Comparison of ENCODE assay signal across 8 cellular contexts in the genomic region with DNA sequence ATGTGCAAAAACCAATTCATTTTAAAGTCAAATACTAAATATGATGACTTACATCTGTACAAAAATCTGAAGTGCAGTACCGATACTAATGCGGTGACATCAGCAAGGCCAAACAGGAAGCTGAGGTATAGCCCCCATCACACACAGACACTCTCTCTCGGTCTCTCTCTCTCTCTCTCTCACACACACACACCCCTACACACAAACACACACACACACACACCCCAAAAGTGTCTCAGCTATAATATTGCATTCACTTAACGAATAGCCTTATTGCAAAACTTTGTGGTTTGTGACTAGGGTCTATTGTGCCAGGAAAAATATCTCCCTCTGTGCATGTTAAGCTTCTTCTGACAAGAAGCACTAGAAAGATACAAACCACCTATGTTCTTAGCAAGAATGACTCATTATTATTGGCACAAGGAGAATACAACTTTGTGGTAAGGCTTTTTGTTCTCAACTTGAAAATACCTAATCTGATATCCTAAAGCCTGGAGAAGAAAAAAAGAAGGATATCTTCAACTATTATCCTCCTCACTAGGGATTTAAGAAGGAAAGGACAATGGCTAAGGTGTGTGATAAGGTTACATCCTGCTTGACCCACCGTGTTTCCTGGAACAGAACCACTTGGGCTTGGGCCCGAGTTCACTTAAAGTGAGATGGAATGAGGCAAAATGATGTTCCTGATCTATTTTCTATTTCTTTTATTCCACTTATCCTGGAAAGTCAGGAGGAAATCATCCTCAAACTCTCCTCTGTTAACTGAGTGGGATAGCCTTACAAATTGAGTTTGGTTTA.
A peak's percentile ranks its signal among the peaks of the same experiment; 100 is the strongest.
DNase-seq lines count a peak whose midpoint lies in the region; ATAC-seq and TF ChIP-seq lines count a peak whose summit lies in the region.

No MANE protein-coding gene starts in this region.

- H3K27ac ChIP-seq in IMR-90 (ENCODE audit: insufficient read depth, low read length), result peak overlapping the region; percentile 75; the same call in 1 of the 2 replicates
- no peak overlapping the region for H3K27ac ChIP-seq in colonic mucosa

- peak overlapping the region; percentile 7 for H2BK5ac ChIP-seq in IMR-90 (ENCODE audit: low read depth, low read length, poor library complexity, severe bottlenecking)

- peak overlapping the region; percentile 55; the same call in 1 of the 2 replicates for H3K4me2 ChIP-seq in IMR-90 (ENCODE audit: low read depth, low read length)

- peak overlapping the region; percentile 76 for H2AK5ac ChIP-seq in IMR-90 (ENCODE audit: low read depth, low read length)

- no peak overlapping the region for H3K23ac ChIP-seq in IMR-90 (ENCODE audit: low read depth, low read length)

- H3K18ac ChIP-seq in IMR-90 (ENCODE audit: low read depth, low read length), result peak overlapping the region; percentile 76

- ATAC-seq in GM21423 (IDR thresholded peaks at IDR 0.05; ENCODE audit: unreplicated experiment) (peak; percentile 95), IMR-90 (ENCODE audit: low read depth) (peak; percentile 85)

- H3K27me3 ChIP-seq in IMR-90 (ENCODE audit: control insufficient read depth, insufficient read depth, low read length) (no peaks in the 10 kb centered on the region), colonic mucosa (no peaks in the 10 kb centered on the region)

- BruUV-seq in IMR-90 (replicated peaks; lab: Mats Ljungman, UMichigan), result no TSS peak

- DNase-seq in COLO829 (ENCODE audit: low spot score) (peak; percentile 75), IMR-90 (peak; percentile 96), foreskin melanocyte (peak; percentile 33), DMS153 treated with DMSO at 0.1 percent for 48 hours (lab: John Stamatoyannopoulos, UW; ENCODE audit: unreplicated experiment) (no peak), colonic mucosa (no peak)
- peak; percentile 42 for DNase-seq in activated CD8-positive, alpha-beta memory T cell treated with anti-CD3 and anti-CD28 coated beads, Interleukin-2, amount 50 U/mL, for 24 hours (ENCODE audit: extremely low read depth)
- peak; percentile 25 to 32 for DNase-seq in stimulated activated CD8-positive, alpha-beta memory T cell treated with anti-CD3 and anti-CD28 coated beads, Interleukin-4, amount 100 ng/mL, for 4 hours (ENCODE audit: low read depth in 2 of 2, low spot score in 1 of 2)

- no peaks in the 10 kb centered on the region for H3K9me3 ChIP-seq in IMR-90 (ENCODE audit: control insufficient read depth, insufficient read depth, low read length)
- no peaks in the 10 kb centered on the region for H3K9me3 ChIP-seq in colonic mucosa

- CTCF ChIA-PET in IMR-90 (lab: Yijun Ruan, JAX), result interaction anchor here (0.5 kb wide), 1 partner anchor 10 kb away, joined by 3 read pairs; no protein-coding TSS in a partner anchor

- POLR2A ChIA-PET in IMR-90 (lab: Charles Lee; ENCODE audit: unreplicated experiment), result no interaction called here

- TF ChIP-seq RAD21 in IMR-90 (IDR thresholded peaks at IDR 0.05; ENCODE audit: low read length), result no peak

- H2AFZ ChIP-seq in IMR-90 (replicated peaks; ENCODE audit: low read length, poor library complexity), result no peak overlapping the region

- H3K4me3 ChIP-seq in IMR-90 (ENCODE audit: insufficient read depth, low read depth, low read length) (no peak overlapping the region), colonic mucosa (no peak overlapping the region)

- H4K8ac ChIP-seq in IMR-90 (ENCODE audit: low read depth in 2 of 2, low read length in 2 of 2), result peak overlapping the region in 1 of 2 experiments; percentile 33; a peak in 1 of 4 replicates

- peak overlapping the region; percentile 13; the same call in 1 of the 3 replicates for H2BK15ac ChIP-seq in IMR-90 (ENCODE audit: low read depth, low read length)

- no peak overlapping the region for H3K14ac ChIP-seq in IMR-90 (replicated peaks; ENCODE audit: low read depth, low read length)

- no peak overlapping the region for H4K91ac ChIP-seq in IMR-90 (ENCODE audit: insufficient read depth, low read depth, low read length)

- H3K79me1 ChIP-seq in IMR-90 (ENCODE audit: low read depth in 1 of 2, low read length in 2 of 2), result no peaks in the 10 kb centered on the region

- peak overlapping the region; percentile 2; the same call in 1 of the 2 replicates for H2BK120ac ChIP-seq in IMR-90 (ENCODE audit: low read depth, low read length)

- no CpG with 5 or more reads among the region's 6 CpGs for WGBS in IMR-90 (ENCODE audit: extremely low coverage in 2 of 2, insufficient read length in 1 of 2), 2 experiments

- 0 out of 2 replicates have a peak overlapping the region, but pooled peaks have one; percentile 77 for H4K5ac ChIP-seq in IMR-90 (ENCODE audit: low read depth, low read length)

- intact Hi-C loops in IMR-90 (cut with micrococcal nuclease) (no loop called here), colonic mucosa (cut with DNase I) (no loop called here)

- dilution Hi-C loops in IMR-90 (cut with HindIII; ENCODE audit: low sequenced_read_pairs, unreplicated experiment), result no loop called here

- no peak overlapping the region for H3K9ac ChIP-seq in IMR-90 (ENCODE audit: low read depth, low read length)
- no peak overlapping the region for H3K9ac ChIP-seq in colonic mucosa (ENCODE audit: low read depth in 2 of 2, low read length in 2 of 2)

- H3K9me1 ChIP-seq in IMR-90 (ENCODE audit: insufficient read depth, low read length), result 0 out of 2 replicates have a peak, but pooled peaks cover 6% of the 10 kb centered on the region

- H3K36me3 ChIP-seq in IMR-90 (ENCODE audit: control insufficient read depth, insufficient read depth, low read length) (no peaks in the 10 kb centered on the region), colonic mucosa (no peaks in the 10 kb centered on the region)

- in situ Hi-C loops in IMR-90 (cut with MboI; ENCODE audit: low sequenced_read_pairs), result no loop called here

- H3K4me1 ChIP-seq in IMR-90 (ENCODE audit: control insufficient read depth, insufficient read depth, low read length) (peaks cover 5% of the 10 kb centered on the region), colonic mucosa (no peaks in the 10 kb centered on the region)

- H3K56ac ChIP-seq in IMR-90 (ENCODE audit: extremely low read depth, insufficient read depth, low read length), result no peak overlapping the region

- no peaks in the 10 kb centered on the region; the same call in 1 of the 2 replicates for H4K20me1 ChIP-seq in IMR-90 (ENCODE audit: insufficient read depth, low read length)

- H2BK20ac ChIP-seq in IMR-90 (ENCODE audit: low read depth, low read length), result peak overlapping the region; percentile 40; the same call in 1 of the 2 replicates

- no peak for TF ChIP-seq CTCF in IMR-90 (conservative IDR thresholded peaks at IDR 0.05; ENCODE audit: low read depth, low read length)
- TF ChIP-seq CTCF in colonic mucosa (IDR thresholded peaks at IDR 0.05), result no peak

- peak overlapping the region; percentile 30; the same call in 1 of the 2 replicates for H3K4ac ChIP-seq in IMR-90 (ENCODE audit: low read depth, low read length)

- TF ChIP-seq POLR2A in IMR-90 (IDR thresholded peaks at IDR 0.05; ENCODE audit: low read depth, low read length), result no peak

- no peak overlapping the region for H2AK9ac ChIP-seq in IMR-90 (replicated peaks; ENCODE audit: low read depth, low read length, poor library complexity)

TF ChIP-seq in IMR-90, 13 proteins besides CTCF, POLR2A, EP300 and RAD21:
- TF ChIP-seq CEBPB (IDR thresholded peaks at IDR 0.05; ENCODE audit: low read depth, low read length) (peak; percentile 97), FOS (IDR thresholded peaks at IDR 0.05; ENCODE audit: low read depth, low read length) (peak; percentile 59; the same call in 1 of the 2 replicates), RCOR1 (IDR thresholded peaks at IDR 0.05; ENCODE audit: insufficient replicate concordance, low read length) (peak; percentile 10), BHLHE40 (IDR thresholded peaks at IDR 0.05; ENCODE audit: low read depth, low read length) (peak; percentile 33; the same call in 1 of the 2 replicates), MAFK (IDR thresholded peaks at IDR 0.05; ENCODE audit: low read depth, low read length) (0 out of 2 replicates have a peak, but pooled peaks have one; percentile 23), MXI1 (IDR thresholded peaks at IDR 0.05; ENCODE audit: borderline replicate concordance, low read depth, low read length) (no peak), RFX5 (IDR thresholded peaks at IDR 0.05; ENCODE audit: low read depth, low read length) (no peak), CHD1 (IDR thresholded peaks at IDR 0.05; ENCODE audit: low read depth, low read length) (no peak), NFE2L2 (IDR thresholded peaks at IDR 0.05; ENCODE audit: low read depth, low read length) (no peak), SMC3 (IDR thresholded peaks at IDR 0.05; ENCODE audit: low read depth, low read length) (no peak), MAZ (IDR thresholded peaks at IDR 0.05; ENCODE audit: borderline replicate concordance, low read depth, low read length) (no peak)
- TF ChIP-seq, protein P1, sequence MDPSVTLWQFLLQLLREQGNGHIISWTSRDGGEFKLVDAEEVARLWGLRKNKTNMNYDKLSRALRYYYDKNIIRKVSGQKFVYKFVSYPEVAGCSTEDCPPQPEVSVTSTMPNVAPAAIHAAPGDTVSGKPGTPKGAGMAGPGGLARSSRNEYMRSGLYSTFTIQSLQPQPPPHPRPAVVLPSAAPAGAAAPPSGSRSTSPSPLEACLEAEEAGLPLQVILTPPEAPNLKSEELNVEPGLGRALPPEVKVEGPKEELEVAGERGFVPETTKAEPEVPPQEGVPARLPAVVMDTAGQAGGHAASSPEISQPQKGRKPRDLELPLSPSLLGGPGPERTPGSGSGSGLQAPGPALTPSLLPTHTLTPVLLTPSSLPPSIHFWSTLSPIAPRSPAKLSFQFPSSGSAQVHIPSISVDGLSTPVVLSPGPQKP (IDR thresholded peaks at IDR 0.05; ENCODE audit: borderline replicate concordance, low read depth, low read length), result no peak
- TF ChIP-seq, protein P2, sequence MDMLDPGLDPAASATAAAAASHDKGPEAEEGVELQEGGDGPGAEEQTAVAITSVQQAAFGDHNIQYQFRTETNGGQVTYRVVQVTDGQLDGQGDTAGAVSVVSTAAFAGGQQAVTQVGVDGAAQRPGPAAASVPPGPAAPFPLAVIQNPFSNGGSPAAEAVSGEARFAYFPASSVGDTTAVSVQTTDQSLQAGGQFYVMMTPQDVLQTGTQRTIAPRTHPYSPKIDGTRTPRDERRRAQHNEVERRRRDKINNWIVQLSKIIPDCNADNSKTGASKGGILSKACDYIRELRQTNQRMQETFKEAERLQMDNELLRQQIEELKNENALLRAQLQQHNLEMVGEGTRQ (IDR thresholded peaks at IDR 0.05; ENCODE audit: low read depth, low read length), result no peak

Comparison
In these comparisons a context has a peak if more than half of its experiments do, and no peak if none do; other contexts are left out.
1. DNase-seq: peak in COLO829 (single experiment), IMR-90 (single experiment), activated CD8-positive, alpha-beta memory T cell treated with anti-CD3 and anti-CD28 coated beads, Interleukin-2, amount 50 U/mL, for 24 hours (single experiment), foreskin melanocyte (single experiment) and stimulated activated CD8-positive, alpha-beta memory T cell treated with anti-CD3 and anti-CD28 coated beads, Interleukin-4, amount 100 ng/mL, for 4 hours (2 of 2); none in DMS153 treated with DMSO at 0.1 percent for 48 hours (single experiment) and colonic mucosa (single experiment).